In genomic region chr10:35059486-35059885, GRCh38 we compare ENCODE assay signal across 23 cellular contexts.
"Had no signal": no experiment of that assay in that cellular context is flagged by ENCODE, and none has a peak within 500 bp of the region (broad histone marks: within the 10 kb centered on the region; RNA-seq: fewer than 3 reads in every experiment).

No MANE protein-coding gene starts in this region.

- H3K4me1 Mint-ChIP-seq: mesothelial cell of epicardium had no signal

- H3K27ac Mint-ChIP-seq: activated CD4-positive, alpha-beta T cell treated with anti-CD3 and anti-CD28 coated beads, Interleukin-2, amount 10 ng/mL, durations not matched to agents 7 days and 5 days; activated CD8-positive, alpha-beta T cell treated with anti-CD3 and anti-CD28 coated beads, Interleukin-2, amount 10 ng/mL, durations not matched to agents 7 days and 5 days; activated naive CD4-positive, alpha-beta T cell treated with anti-CD3 and anti-CD28 coated beads, Interleukin-2, amount 10 ng/mL, durations not matched to agents 7 days and 5 days; activated naive CD8-positive, alpha-beta T cell treated with anti-CD3 and anti-CD28 coated beads, Interleukin-2, amount 50 U/mL, for 24 hours; mesothelial cell of epicardium had no signal

- H3K27ac ChIP-seq: ascending aorta, breast epithelium, esophagus muscularis mucosa, transverse colon, vagina had no signal

- H3K4me1 ChIP-seq: ascending aorta, breast epithelium, esophagus muscularis mucosa, vagina had no signal

- H3K9me3 Mint-ChIP-seq: activated CD4-positive, alpha-beta T cell treated with anti-CD3 and anti-CD28 coated beads, Interleukin-2, amount 10 ng/mL, durations not matched to agents 7 days and 5 days; activated naive CD4-positive, alpha-beta T cell treated with anti-CD3 and anti-CD28 coated beads, Interleukin-2, amount 10 ng/mL, durations not matched to agents 7 days and 5 days; activated naive CD8-positive, alpha-beta T cell treated with anti-CD3 and anti-CD28 coated beads, Interleukin-2, amount 50 U/mL, for 24 hours; activated T-cell treated with anti-CD3 and anti-CD28 coated beads, Interleukin-2, amount 50 U/mL, for 4 hours; mesothelial cell of epicardium had no signal

- H3K4me3 ChIP-seq: ascending aorta, breast epithelium, esophagus muscularis mucosa, transverse colon, vagina had no signal

- H3K4me3 Mint-ChIP-seq: activated CD4-positive, alpha-beta T cell treated with anti-CD3 and anti-CD28 coated beads, Interleukin-2, amount 10 ng/mL, durations not matched to agents 7 days and 5 days; activated CD8-positive, alpha-beta T cell treated with anti-CD3 and anti-CD28 coated beads, Interleukin-2, amount 10 ng/mL, durations not matched to agents 7 days and 5 days; activated naive CD4-positive, alpha-beta T cell treated with anti-CD3 and anti-CD28 coated beads, Interleukin-2, amount 10 ng/mL, durations not matched to agents 7 days and 5 days; activated naive CD8-positive, alpha-beta T cell treated with anti-CD3 and anti-CD28 coated beads, Interleukin-2, amount 50 U/mL, for 24 hours; activated T-cell treated with anti-CD3 and anti-CD28 coated beads, Interleukin-2, amount 50 U/mL, for 4 hours; mesothelial cell of epicardium had no signal

- H3K27me3 Mint-ChIP-seq: activated CD4-positive, alpha-beta T cell treated with anti-CD3 and anti-CD28 coated beads, Interleukin-2, amount 10 ng/mL, durations not matched to agents 7 days and 5 days; activated naive CD4-positive, alpha-beta T cell treated with anti-CD3 and anti-CD28 coated beads, Interleukin-2, amount 10 ng/mL, durations not matched to agents 7 days and 5 days; activated naive CD8-positive, alpha-beta T cell treated with anti-CD3 and anti-CD28 coated beads, Interleukin-2, amount 50 U/mL, for 24 hours had no signal

- H3K36me3 ChIP-seq: breast epithelium had no signal

- DNase-seq: activated CD4-positive, alpha-beta T cell treated with anti-CD3 and anti-CD28 coated beads, Interleukin-2, amount 10 ng/mL, durations not matched to agents 7 days and 5 days; activated CD8-positive, alpha-beta T cell treated with anti-CD3 and anti-CD28 coated beads, Interleukin-2, amount 10 ng/mL, durations not matched to agents 7 days and 5 days; activated effector memory CD4-positive, alpha-beta T cell treated with Interleukin-2 at 50 U/mL for 16 hours; activated naive CD4-positive, alpha-beta T cell treated with anti-CD3 and anti-CD28 coated beads, Interleukin-2, amount 10 ng/mL, durations not matched to agents 7 days and 5 days; activated naive CD8-positive, alpha-beta T cell treated with anti-CD3 and anti-CD28 coated beads, Interleukin-2, amount 50 U/mL, for 24 hours; activated T-cell treated with anti-CD3 and anti-CD28 coated beads, Interleukin-2, amount 50 U/mL, for 4 hours; effector CD4-positive, alpha-beta T cell; foreskin fibroblast; left cardiac atrium; occipital lobe; posterior cingulate gyrus; retina; stimulated activated CD4-positive, alpha-beta T cell treated with anti-CD3 and anti-CD28 coated beads, Interleukin-12 subunit alpha, Interleukin-12 subunit beta, amount 100 ng/mL, for 4 hours; stimulated activated CD4-positive, alpha-beta T cell treated with anti-CD3 and anti-CD28 coated beads, Interleukin-1b, Interleukin-23, amount 100 ng/mL, for 48 hours; stimulated activated CD8-positive, alpha-beta memory T cell treated with anti-CD3 and anti-CD28 coated beads, Interleukin-4, amount 100 ng/mL, for 48 hours; stimulated activated naive CD8-positive, alpha-beta T cell treated with anti-CD3 and anti-CD28 coated beads, Interleukin-15, Interleukin-2, amounts not matched to agents 100 U/mL and 50 U/mL, for 24 hours; substantia nigra; transverse colon had no signal

- ATAC-seq: activated CD8-positive, alpha-beta T cell treated with anti-CD3 and anti-CD28 coated beads, Interleukin-2, amount 10 ng/mL, durations not matched to agents 7 days and 5 days; activated naive CD8-positive, alpha-beta T cell treated with anti-CD3 and anti-CD28 coated beads, Interleukin-2, amount 50 U/mL, for 24 hours; activated T-cell treated with anti-CD3 and anti-CD28 coated beads, Interleukin-2, amount 50 U/mL, for 4 hours; left cardiac atrium; stimulated activated naive CD8-positive, alpha-beta T cell treated with anti-CD3 and anti-CD28 coated beads, Interleukin-15, Interleukin-2, amounts not matched to agents 100 U/mL and 50 U/mL, for 24 hours had no signal

- H3K9me3 ChIP-seq: ascending aorta, breast epithelium, esophagus muscularis mucosa, transverse colon, vagina had no signal

- H3K27me3 ChIP-seq: ascending aorta, breast epithelium, esophagus muscularis mucosa, transverse colon, vagina had no signal
